In the genomic region with DNA sequence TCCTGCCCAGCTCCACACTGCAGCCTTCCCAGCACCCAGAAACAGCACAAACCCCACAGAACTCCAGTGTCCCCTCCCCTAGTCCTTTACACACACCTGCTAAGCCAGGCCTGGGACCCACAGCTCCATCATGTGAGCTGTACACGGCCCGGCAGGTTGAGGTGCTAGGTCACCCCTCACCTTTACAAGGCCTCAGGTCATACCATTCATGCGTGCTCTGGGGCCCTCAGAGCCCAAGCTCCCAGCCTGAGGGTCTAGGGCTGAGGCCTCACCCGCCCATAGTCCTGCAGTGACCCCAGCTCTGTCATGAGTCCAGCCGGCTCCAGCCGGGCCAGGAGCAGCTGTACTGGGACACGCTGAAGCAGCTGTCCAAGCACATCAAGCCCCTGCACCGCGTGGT, we compare ENCODE assay signal across 10 cellular contexts. TPM values are rescaled to one million over a fixed set of nuclear protein-coding genes. Genes with fewer than 3 reads are reported as not detected.
"Had no signal": no experiment of that assay in that cellular context is flagged by ENCODE, and none has a peak within 500 bp of the region (broad histone marks: within the 10 kb centered on the region; RNA-seq: fewer than 3 reads in every experiment).

No MANE protein-coding gene starts in this region.

RNA-seq across cellular contexts. Expression of gene POTEG, which starts 51.2 kb away (rescaled TPM):
- total RNA-seq: activated CD4-positive, alpha-beta memory T cell treated with anti-CD3 and anti-CD28 coated beads for 36 hours; astrocyte; endodermal cell; lung; mononuclear cell; natural killer cell; pulmonary artery endothelial cell; skeletal muscle tissue had no signal
- polyA plus RNA-seq: esophagus, keratinocyte, lung had no signal
